In the genomic region with DNA sequence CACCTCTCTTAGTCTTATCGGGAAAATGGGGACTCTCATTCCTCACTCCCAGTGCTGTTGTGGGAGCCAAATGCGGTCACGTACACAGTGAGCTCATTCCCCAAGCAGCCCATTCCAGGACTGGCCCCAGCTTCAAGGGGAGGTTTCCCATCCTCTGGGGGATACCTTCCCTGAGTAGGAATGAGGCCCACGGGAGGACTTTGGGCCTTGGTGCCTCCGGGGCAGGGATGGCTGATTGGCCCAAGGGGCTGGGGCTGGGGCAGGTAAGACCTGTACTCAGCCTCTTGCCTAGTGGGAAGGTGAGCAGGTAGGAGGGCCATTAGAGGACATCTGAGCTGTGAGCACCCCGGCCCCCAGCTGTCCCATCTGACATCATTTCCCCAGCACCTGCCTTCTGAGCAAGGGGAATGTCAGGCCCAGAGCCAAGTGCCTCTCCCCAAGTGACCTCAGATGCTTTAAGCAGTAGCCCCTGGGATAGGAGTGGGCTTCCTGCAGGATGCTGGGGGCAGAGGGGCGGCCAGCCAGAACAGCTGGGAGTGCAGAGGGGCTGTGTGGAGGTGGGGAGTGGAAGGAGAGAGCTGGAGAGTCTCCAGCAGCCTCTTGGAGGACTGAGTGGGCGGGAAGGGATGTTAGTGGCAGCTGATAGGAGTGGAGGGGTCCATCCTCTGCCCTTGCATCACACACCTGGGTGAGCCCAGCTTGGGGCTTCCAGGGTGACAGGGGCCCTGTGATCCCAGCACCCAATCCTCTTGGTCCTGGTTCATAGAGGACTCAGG, we compare ENCODE assay signal across 9 cellular contexts.
DNase-seq lines count a peak whose midpoint lies in the region; ATAC-seq lines count a peak whose summit lies in the region.
"Had no signal": no experiment of that assay in that cellular context is flagged by ENCODE, and none has a peak within 500 bp of the region (broad histone marks: within the 10 kb centered on the region; RNA-seq: fewer than 3 reads in every experiment).

No MANE protein-coding gene starts in this region.

- intact Hi-C loops in posterior cingulate gyrus (cut with DNase I): loop anchor here (5.0 to 10.0 kb wide), 3 partner anchors 103 to 481 kb away; a partner anchor contains a TSS

- peak; percentile 4 for DNase-seq in D341Med (ENCODE audit: low spot score)
- peak; percentile 41 for DNase-seq in NCI-H2196 (lab: John Stamatoyannopoulos, UW; ENCODE audit: unreplicated experiment)
- peak; percentile 36 for DNase-seq in ecto neural progenitor cell (ENCODE audit: low spot score)
- DNase-seq in posterior cingulate gyrus: peak in 6 of 10 donors; percentile 1 to 67 (median 10)
- DNase-seq in stimulated activated naive CD4-positive, alpha-beta T cell treated with Interleukin-2 at 50 U/mL for 16 hours (lab: John Stamatoyannopoulos, UW): no peak
- no peak for DNase-seq in globus pallidus (ENCODE audit: low spot score)

- no peak for ATAC-seq in GM21447 (IDR thresholded peaks at IDR 0.05; ENCODE audit: unreplicated experiment)
- no peak for ATAC-seq in HG02571 (IDR thresholded peaks at IDR 0.05; ENCODE audit: unreplicated experiment)
- ATAC-seq: gastroesophageal sphincter had no signal

Comparison
In these comparisons a context has a peak if more than half of its experiments do, and no peak if none do; other contexts are left out.
1. DNase-seq: peak in D341Med (single experiment), NCI-H2196 (single experiment), ecto neural progenitor cell (single experiment) and posterior cingulate gyrus (6 of 10); none in stimulated activated naive CD4-positive, alpha-beta T cell treated with Interleukin-2 at 50 U/mL for 16 hours (single experiment) and globus pallidus (single experiment).